In the genomic region with DNA sequence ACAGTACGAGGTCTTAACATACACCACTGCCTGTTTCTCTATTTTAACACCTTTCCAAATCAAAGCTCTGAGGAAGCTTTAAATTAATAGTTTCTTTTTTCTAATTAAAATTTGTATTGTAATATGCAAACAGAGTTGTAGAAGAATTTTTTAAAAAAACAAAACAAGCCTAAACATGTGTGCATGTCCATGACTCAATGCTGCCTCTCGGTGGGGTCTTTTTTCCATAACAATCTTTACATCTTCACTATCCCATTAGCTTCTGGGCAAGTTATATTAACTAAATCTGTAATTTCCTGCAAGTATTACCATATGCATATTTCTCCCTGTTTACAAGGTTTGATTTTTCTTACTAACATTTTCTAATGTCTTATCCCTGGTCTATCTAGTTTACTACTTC, we compare ENCODE assay signal across 12 cellular contexts.
DNase-seq lines count a peak whose midpoint lies in the region; ATAC-seq and TF ChIP-seq lines count a peak whose summit lies in the region.
"Had no signal": no experiment of that assay in that cellular context is flagged by ENCODE, and none has a peak within 500 bp of the region (broad histone marks: within the 10 kb centered on the region; RNA-seq: fewer than 3 reads in every experiment).

No MANE protein-coding gene starts in this region.

- H4K20me1 ChIP-seq in MM.1S (ENCODE audit: insufficient read depth, low read length) (no peaks in the 10 kb centered on the region), neural cell (ENCODE audit: insufficient read depth) (no peaks in the 10 kb centered on the region)

- peak; percentile 17; the same call in 1 of the 2 replicates for TF ChIP-seq CTCF in MM.1S (IDR thresholded peaks at IDR 0.05; ENCODE audit: low read length)
- peak; percentile 39 for TF ChIP-seq CTCF in brain microvascular endothelial cell (IDR thresholded peaks at IDR 0.05; ENCODE audit: low read depth, low read length, missing control alignments)
- peak; percentile 71 for TF ChIP-seq CTCF in neural cell (IDR thresholded peaks at IDR 0.05; ENCODE audit: poor library complexity, severe bottlenecking)

- no peak overlapping the region for H3K9ac ChIP-seq in MM.1S (ENCODE audit: low read length)
- no peak overlapping the region for H3K9ac ChIP-seq in neural cell (ENCODE audit: low read length)

- H3K9me3 ChIP-seq in MM.1S (replicated peaks; ENCODE audit: insufficient read depth, low read length), result no peaks in the 10 kb centered on the region
- no peaks in the 10 kb centered on the region for H3K9me3 ChIP-seq in neural cell (ENCODE audit: low read length)

- H3K27me3 ChIP-seq in MM.1S (replicated peaks; ENCODE audit: insufficient read depth, low read length), result no peaks in the 10 kb centered on the region
- no peaks in the 10 kb centered on the region for H3K27me3 ChIP-seq in brain microvascular endothelial cell (replicated peaks)
- H3K27me3 ChIP-seq in neural cell (ENCODE audit: insufficient read depth, low read depth, low read length), result no peaks in the 10 kb centered on the region

- H3K4me2 ChIP-seq in MM.1S (ENCODE audit: low read depth, low read length) (no peak overlapping the region), neural cell (ENCODE audit: low read length) (no peak overlapping the region)

- in situ Hi-C loops in brain microvascular endothelial cell (cut with HindIII; ENCODE audit: low pct_ligation_motif_present, low sequenced_read_pairs), result no loop called here

- H3F3A ChIP-seq in MM.1S (ENCODE audit: insufficient read depth, low read length), result no peaks in the 10 kb centered on the region
- no peaks in the 10 kb centered on the region for H3F3A ChIP-seq in neural cell (ENCODE audit: insufficient read depth, low read length, poor library complexity, severe bottlenecking)

- intact Hi-C loops in left cardiac atrium (cut with DNase I), result loop anchor here (10.0 kb wide), 2 partner anchors 372 to 532 kb away; no protein-coding TSS in a partner anchor

- no peaks in the 10 kb centered on the region for H3K36me3 ChIP-seq in MM.1S (replicated peaks; ENCODE audit: insufficient read depth, low read length)
- H3K36me3 ChIP-seq in brain microvascular endothelial cell (replicated peaks), result no peaks in the 10 kb centered on the region
- H3K36me3 ChIP-seq in neural cell (ENCODE audit: insufficient read depth, low read length), result no peaks in the 10 kb centered on the region

- TF ChIP-seq EP300 in neural cell (conservative IDR thresholded peaks at IDR 0.05; ENCODE audit: poor library complexity, severe bottlenecking), result no peak

- no peaks in the 10 kb centered on the region for H3K79me2 ChIP-seq in MM.1S (ENCODE audit: low read length)
- H3K79me2 ChIP-seq in neural cell (replicated peaks; ENCODE audit: insufficient read depth, low read length), result peaks cover 11% of the 10 kb centered on the region

- DNase-seq in GM03348 (ENCODE audit: low spot score) (peak; percentile 13), MM.1S (no peak), brain microvascular endothelial cell (peak; percentile 28), amygdala (lab: John Stamatoyannopoulos, UW) (no peak), left cardiac atrium (no peak)
- DNase-seq: H7; NCI-H1436 treated with DMSO at 0.1 percent for 48 hours; stimulated activated CD4-positive, alpha-beta T cell treated with anti-CD3 and anti-CD28 coated beads, Interleukin-12 subunit alpha, Interleukin-12 subunit beta, amount 100 ng/mL, for 4 hours had no signal

- no peak overlapping the region for H2AFZ ChIP-seq in MM.1S (ENCODE audit: low read length)
- H2AFZ ChIP-seq in neural cell (ENCODE audit: low read depth, low read length), result no peak overlapping the region

- H3K9me2 ChIP-seq in MM.1S (replicated peaks; ENCODE audit: insufficient read depth, low read length) (no peaks in the 10 kb centered on the region), neural cell (ENCODE audit: insufficient read depth, low read length) (no peaks in the 10 kb centered on the region)

- peak; percentile 80 for TF ChIP-seq RAD21 in neural cell (conservative IDR thresholded peaks at IDR 0.05)

- no peak for ATAC-seq in GM18520 (IDR thresholded peaks at IDR 0.05; ENCODE audit: unreplicated experiment)
- no peak for ATAC-seq in left cardiac atrium
- ATAC-seq: activated CD4-positive, CD25-positive, alpha-beta regulatory T cell treated with anti-CD3 and anti-CD28 coated beads, Interleukin-2, amount 50 U/mL, for 24 hours had no signal

- no peaks in the 10 kb centered on the region for H3K4me1 ChIP-seq in MM.1S (ENCODE audit: low read length)

- H3K27ac ChIP-seq in MM.1S (ENCODE audit: low read length) (no peak overlapping the region), brain microvascular endothelial cell (no peak overlapping the region), neural cell (ENCODE audit: low read length) (no peak overlapping the region)
- H3K27ac ChIP-seq: RWPE1 had no signal

- H3K4me3 ChIP-seq in MM.1S (ENCODE audit: low read length) (no peak overlapping the region), brain microvascular endothelial cell (ENCODE audit: low read depth, low read length) (no peak overlapping the region), neural cell (ENCODE audit: low read length) (no peak overlapping the region)

TF ChIP-seq in neural cell, 6 proteins besides CTCF, POLR2A, EP300 and RAD21:
- peak; percentile 76 for TF ChIP-seq SMC3 (conservative IDR thresholded peaks at IDR 0.05; ENCODE audit: poor library complexity)
- no peak for TF ChIP-seq EZH2 (IDR thresholded peaks at IDR 0.05; ENCODE audit: borderline replicate concordance, insufficient read depth, low read length, poor library complexity, severe bottlenecking)
- TF ChIP-seq TAF1 (IDR thresholded peaks at IDR 0.05; ENCODE audit: low read depth), result no peak

Comparison
In these comparisons a context has a peak if more than half of its experiments do, and no peak if none do; other contexts are left out.
1. DNase-seq: peak in GM03348 (single experiment) and brain microvascular endothelial cell (single experiment); none in MM.1S (single experiment), amygdala (0 of 56) and left cardiac atrium (single experiment).
2. CTCF ChIP-seq: peak in every context shown above with its lines; median percentile 71 in neural cell; 39 in brain microvascular endothelial cell; 17 in MM.1S.